In the genomic region with DNA sequence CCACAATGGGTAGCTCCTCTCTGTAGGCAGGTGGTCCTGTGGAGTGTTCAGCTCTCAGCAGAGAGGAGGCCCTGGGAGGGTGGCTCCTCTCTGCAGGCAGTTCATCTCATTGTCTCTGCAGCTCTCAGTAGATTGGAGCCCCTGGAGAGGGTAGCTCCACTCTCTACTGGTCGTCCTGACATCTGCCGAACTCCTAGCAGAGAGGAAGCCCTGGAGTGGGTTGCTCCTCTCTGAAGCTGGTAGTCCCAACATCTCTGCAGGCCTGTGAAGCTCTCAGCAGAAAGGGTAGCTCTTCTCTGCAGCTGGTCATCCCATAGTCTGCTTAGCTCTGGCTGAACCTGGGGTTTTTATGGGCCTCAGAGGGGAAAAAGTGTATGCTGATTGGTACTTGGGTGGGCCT, we compare ENCODE assay signal across 30 cellular contexts. TPM values are rescaled to one million over a fixed set of nuclear protein-coding genes. Genes with fewer than 3 reads are reported as not detected.
"Had no signal": no experiment of that assay in that cellular context is flagged by ENCODE, and none has a peak within 500 bp of the region (broad histone marks: within the 10 kb centered on the region; RNA-seq: fewer than 3 reads in every experiment).

No MANE protein-coding gene starts in this region.

- H3K27ac ChIP-seq: ascending aorta, cardiac muscle cell, VCaP had no signal

- H3K27me3 ChIP-seq: ascending aorta, cardiac muscle cell had no signal

- FAIRE-seq: bronchial epithelial cell, TTC549 had no signal

- H3K4me1 ChIP-seq: ascending aorta had no signal

- H3K9me3 ChIP-seq: ascending aorta had no signal

- H3K4me3 ChIP-seq: ascending aorta, cardiac muscle cell had no signal

- H3K36me3 ChIP-seq: cardiac muscle cell had no signal

- ATAC-seq: activated CD8-positive, alpha-beta memory T cell treated with anti-CD3 and anti-CD28 coated beads, Interleukin-2, amount 10 ng/mL, durations not matched to agents 7 days and 5 days; activated CD8-positive, alpha-beta T cell treated with anti-CD3 and anti-CD28 coated beads, Interleukin-2, amount 10 ng/mL, durations not matched to agents 7 days and 5 days; activated naive CD8-positive, alpha-beta T cell treated with anti-CD3 and anti-CD28 coated beads, Interleukin-2, amount 50 U/mL, for 24 hours had no signal

- DNase-seq: activated B cell treated with CpG ODN at 0.5 μM for 24 hours; activated CD4-positive, alpha-beta memory T cell treated with anti-CD3 and anti-CD28 coated beads, Interleukin-2, amount 10 ng/mL, durations not matched to agents 7 days and 5 days; activated CD4-positive, alpha-beta T cell treated with anti-CD3 and anti-CD28 coated beads for 4 hours; activated CD4-positive, alpha-beta T cell treated with anti-CD3 and anti-CD28 coated beads, Interleukin-2, amount 10 ng/mL, durations not matched to agents 24 days and 14 days; activated CD4-positive, alpha-beta T cell treated with anti-CD3 and anti-CD28 coated beads, Interleukin-2, amount 50 U/mL, for 48 hours; activated CD4-positive, CD25-positive, alpha-beta regulatory T cell treated with anti-CD3 and anti-CD28 coated beads, Interleukin-2, amount 50 U/mL, for 72 hours; activated CD8-positive, alpha-beta memory T cell treated with anti-CD3 and anti-CD28 coated beads for 24 hours; activated CD8-positive, alpha-beta memory T cell treated with anti-CD3 and anti-CD28 coated beads, Interleukin-2, amount 10 ng/mL, durations not matched to agents 7 days and 5 days; activated CD8-positive, alpha-beta memory T cell treated with anti-CD3 and anti-CD28 coated beads, Interleukin-2, amount 50 U/mL, for 48 hours; activated CD8-positive, alpha-beta T cell treated with anti-CD3 and anti-CD28 coated beads, Interleukin-2, amount 10 ng/mL, durations not matched to agents 7 days and 5 days; activated effector memory CD4-positive, alpha-beta T cell treated with Interleukin-2 at 50 U/mL for 16 hours; activated gamma-delta T cell; activated naive CD4-positive, alpha-beta T cell treated with anti-CD3 and anti-CD28 coated beads, Interleukin-2, amount 10 ng/mL, durations not matched to agents 7 days and 5 days; activated naive CD4-positive, alpha-beta T cell treated with Interleukin-2 at 50 U/mL for 16 hours; activated naive CD8-positive, alpha-beta T cell treated with anti-CD3 and anti-CD28 coated beads, Interleukin-2, amount 10 ng/mL, durations not matched to agents 7 days and 5 days; activated naive CD8-positive, alpha-beta T cell treated with anti-CD3 and anti-CD28 coated beads, Interleukin-2, amount 50 U/mL, for 24 hours; activated T-cell treated with anti-CD3 and anti-CD28 coated beads, Interleukin-2, amount 50 U/mL, for 24 hours; activated T-cell treated with anti-CD3 and anti-CD28 coated beads, Interleukin-2, amount 50 U/mL, for 48 hours; amygdala; anterior cingulate cortex; caudate nucleus; cerebellar nuclear complex; T-helper 2 cell; T-helper 9 cell had no signal

RNA-seq across cellular contexts. Expression of a gene that starts 50.8 kb away (rescaled TPM):
- total RNA-seq: ascending aorta, bronchial epithelial cell, chondrocyte had no signal
